In the genomic region with DNA sequence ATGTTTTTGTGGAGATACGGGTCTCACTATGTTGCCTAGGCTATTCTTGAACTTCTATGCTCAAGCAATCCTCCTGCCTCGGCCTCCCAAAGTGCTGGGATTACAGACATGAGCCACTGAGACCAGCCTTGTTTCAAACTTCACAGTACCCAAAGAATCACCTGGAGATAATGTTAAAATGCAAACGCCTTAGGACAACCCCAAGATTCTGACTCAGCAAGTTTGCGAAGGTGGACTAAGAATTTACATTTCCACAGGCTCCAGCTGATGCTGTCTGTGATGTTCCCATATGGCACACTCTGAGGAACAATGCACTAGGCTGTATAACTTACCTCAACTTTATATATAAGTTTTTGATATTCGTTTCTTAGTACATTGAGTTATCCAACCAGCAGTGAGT, we compare ENCODE assay signal across 34 cellular contexts. TPM values are rescaled to one million over a fixed set of nuclear protein-coding genes. Genes with fewer than 3 reads are reported as not detected.
"Had no signal": no experiment of that assay in that cellular context is flagged by ENCODE, and none has a peak within 500 bp of the region (broad histone marks: within the 10 kb centered on the region; RNA-seq: fewer than 3 reads in every experiment).

No MANE protein-coding gene starts in this region.

- DNase-seq: naive thymus-derived CD4-positive, alpha-beta T cell; natural killer cell; occipital lobe; ovary; posterior cingulate gyrus; psoas muscle; right cardiac atrium; spleen; stimulated activated CD4-positive, alpha-beta T cell treated with anti-CD3 and anti-CD28 coated beads, Interleukin-12 subunit alpha, Interleukin-12 subunit beta, amount 100 ng/mL, for 4 hours; stimulated activated CD4-positive, alpha-beta T cell treated with anti-CD3 and anti-CD28 coated beads, Interleukin-1b, Interleukin-23, amount 100 ng/mL, for 48 hours; stimulated activated CD4-positive, alpha-beta T cell treated with anti-CD3 and anti-CD28 coated beads, Interleukin-4, amount 100 ng/mL, for 1 hour; stimulated activated CD4-positive, alpha-beta T cell treated with anti-CD3 and anti-CD28 coated beads, Interleukin-4, amount 100 ng/mL, for 4 hours; stimulated activated CD8-positive, alpha-beta memory T cell treated with anti-CD3 and anti-CD28 coated beads, Interleukin-4, amount 100 ng/mL, for 48 hours; stimulated activated naive CD4-positive, alpha-beta T cell; stimulated activated naive CD8-positive, alpha-beta T cell treated with anti-CD3 and anti-CD28 coated beads, Interleukin-15, amount 100 ng/mL, for 72 hours; stimulated activated naive CD8-positive, alpha-beta T cell treated with anti-CD3 and anti-CD28 coated beads, Interleukin-15, Interleukin-2, amounts not matched to agents 100 U/mL and 50 U/mL, for 24 hours; substantia nigra; testis; tibial artery; transverse colon; upper lobe of right lung; uterus had no signal

- H3K27me3 ChIP-seq: neural progenitor cell, ovary, spleen, suprapubic skin, testis, tibial artery, transverse colon, upper lobe of right lung, uterus had no signal

- H3K4me2 ChIP-seq: neural progenitor cell, smooth muscle cell had no signal

- H3K4me1 ChIP-seq: neural progenitor cell, parathyroid adenoma, psoas muscle, spleen, suprapubic skin, testis, tibial artery, transverse colon, upper lobe of right lung, uterus had no signal

- H3K9me3 ChIP-seq: ovary, psoas muscle, spleen, suprapubic skin, testis, tibial artery, transverse colon, upper lobe of right lung, uterus had no signal

- H3K9ac ChIP-seq: neural progenitor cell, parathyroid adenoma had no signal

- H3K27ac ChIP-seq: neural progenitor cell, ovary, parathyroid adenoma, psoas muscle, skin epidermis, spleen, suprapubic skin, testis, tibial artery, transverse colon, upper lobe of right lung, uterus had no signal

- H2AFZ ChIP-seq: neural progenitor cell, parathyroid adenoma had no signal

- H3K4me3 ChIP-seq: neural progenitor cell, ovary, psoas muscle, skin epidermis, smooth muscle cell, spleen, suprapubic skin, testis, tibial artery, transverse colon, upper lobe of right lung, uterus had no signal

- H3K79me2 ChIP-seq: parathyroid adenoma had no signal

- ATAC-seq: naive thymus-derived CD4-positive, alpha-beta T cell; natural killer cell; psoas muscle; right cardiac atrium; sciatic nerve; stimulated activated memory B cell treated with anti-CD40 and anti-IgM and Interleukin-4, amounts not matched to agents 10 μg/mL and 1 μg/mL and 100 μg/mL, for 72 hours; stimulated activated naive CD8-positive, alpha-beta T cell treated with anti-CD3 and anti-CD28 coated beads, Interleukin-15, amount 100 ng/mL, for 72 hours; stimulated activated naive CD8-positive, alpha-beta T cell treated with anti-CD3 and anti-CD28 coated beads, Interleukin-15, Interleukin-2, amounts not matched to agents 100 U/mL and 50 U/mL, for 24 hours; upper lobe of right lung had no signal

- H3K36me3 ChIP-seq: neural progenitor cell, ovary, spleen, suprapubic skin, tibial artery, transverse colon, upper lobe of right lung had no signal

RNA-seq across cellular contexts. Expression of a gene that starts 1.0 kb away (rescaled TPM):
- total RNA-seq: naive thymus-derived CD4-positive, alpha-beta T cell; natural killer cell; occipital lobe; osteoblast; ovary; progenitor cell of endocrine pancreas; psoas muscle; renal cortical epithelial cell; right cardiac atrium; sciatic nerve; smooth muscle cell; spleen; suprapubic skin; testis; transverse colon; upper lobe of right lung; urinary bladder; uterus had no signal
- polyA plus RNA-seq: naive thymus-derived CD4-positive, alpha-beta T cell; neural cell; ovary; right cardiac atrium; smooth muscle cell; spleen; urinary bladder had no signal

RNA-seq across cellular contexts. Expression of a gene that starts 29.3 kb away (rescaled TPM):
- total RNA-seq: naive thymus-derived CD4-positive, alpha-beta T cell; natural killer cell; occipital lobe; osteoblast; ovary; progenitor cell of endocrine pancreas; psoas muscle; renal cortical epithelial cell; right cardiac atrium; sciatic nerve; smooth muscle cell; spleen; suprapubic skin; testis; transverse colon; upper lobe of right lung; urinary bladder; uterus had no signal
- polyA plus RNA-seq: naive thymus-derived CD4-positive, alpha-beta T cell; neural cell; ovary; psoas muscle; right cardiac atrium; smooth muscle cell; spleen; urinary bladder had no signal

RNA-seq across cellular contexts. Expression of a gene that starts 33.5 kb away (rescaled TPM):
- total RNA-seq: naive thymus-derived CD4-positive, alpha-beta T cell; natural killer cell; occipital lobe; osteoblast; ovary; progenitor cell of endocrine pancreas; psoas muscle; renal cortical epithelial cell; right cardiac atrium; sciatic nerve; spleen; suprapubic skin; testis; transverse colon; upper lobe of right lung; urinary bladder; uterus had no signal
- polyA plus RNA-seq: naive thymus-derived CD4-positive, alpha-beta T cell; neural cell; ovary; psoas muscle; right cardiac atrium; smooth muscle cell; spleen; urinary bladder had no signal

RNA-seq across cellular contexts. Expression of a gene that starts 55.5 kb away (rescaled TPM):
- total RNA-seq: naive thymus-derived CD4-positive, alpha-beta T cell; natural killer cell; occipital lobe; osteoblast; ovary; progenitor cell of endocrine pancreas; psoas muscle; renal cortical epithelial cell; right cardiac atrium; sciatic nerve; spleen; suprapubic skin; testis; transverse colon; upper lobe of right lung; urinary bladder; uterus had no signal
- polyA plus RNA-seq: naive thymus-derived CD4-positive, alpha-beta T cell; neural cell; ovary; psoas muscle; right cardiac atrium; smooth muscle cell; spleen; urinary bladder had no signal
